Comparison of ENCODE assay signal across 9 cellular contexts in genomic region chr10:95229724-95230627, GRCh38. TPM values are rescaled to one million over a fixed set of nuclear protein-coding genes. Genes with fewer than 3 reads are reported as not detected.
DNase-seq lines count a peak whose midpoint lies in the region; ATAC-seq, FAIRE-seq and TF ChIP-seq lines count a peak whose summit lies in the region.
"Had no signal": no experiment of that assay in that cellular context is flagged by ENCODE, and none has a peak within 500 bp of the region (broad histone marks: within the 10 kb centered on the region; RNA-seq: fewer than 3 reads in every experiment).

No MANE protein-coding gene starts in this region.

- H3K9ac ChIP-seq in SK-N-SH, result peak overlapping the region; percentile 79
- no peak overlapping the region for H3K9ac ChIP-seq in MM.1S (ENCODE audit: low read length)

- peaks cover 5 to 15% of the 10 kb centered on the region in 2 experiments; a peak in 3 of 4 replicates for H3K4me1 ChIP-seq in SK-N-SH (ENCODE audit: control insufficient read depth in 1 of 2, insufficient read depth in 2 of 2, low read depth in 1 of 2, low read length in 1 of 2)
- H3K4me1 ChIP-seq in prostate gland (replicated peaks), result no peaks in the 10 kb centered on the region
- H3K4me1 ChIP-seq in MM.1S (ENCODE audit: low read length), result no peaks in the 10 kb centered on the region
- H3K4me1 ChIP-seq: psoas muscle had no signal

- no peaks in the 10 kb centered on the region for H3K27me3 ChIP-seq in GM06990 (replicated peaks; ENCODE audit: control insufficient read depth, insufficient read depth, low read length)
- H3K27me3 ChIP-seq in SK-N-SH (ENCODE audit: insufficient read depth), result no peaks in the 10 kb centered on the region
- H3K27me3 ChIP-seq in prostate gland (replicated peaks; ENCODE audit: insufficient read depth), result no peaks in the 10 kb centered on the region
- H3K27me3 ChIP-seq in MM.1S (replicated peaks; ENCODE audit: insufficient read depth, low read length), result no peaks in the 10 kb centered on the region

- H3K4me3 ChIP-seq in GM06990 (replicated peaks; ENCODE audit: low read depth, low read length) (peak overlapping the region; percentile 80), SK-N-SH (ENCODE audit: low read depth in 2 of 2, low read length in 1 of 2) (peak overlapping the region; percentile 1 to 31; a peak in 1 of 4 replicates), fibroblast of pulmonary artery (replicated peaks; ENCODE audit: low read depth, low read length) (no peak overlapping the region), prostate gland (peak overlapping the region; percentile 35), MM.1S (ENCODE audit: low read length) (no peak overlapping the region)

- peak overlapping the region; percentile 82 to 99 for H3K27ac ChIP-seq in SK-N-SH (ENCODE audit: low read depth in 2 of 2, low read length in 1 of 2)
- H3K27ac ChIP-seq in prostate gland, result no peak overlapping the region
- no peak overlapping the region for H3K27ac ChIP-seq in MM.1S (ENCODE audit: low read length)
- H3K27ac ChIP-seq: psoas muscle had no signal

- TF ChIP-seq EP300 in SK-N-SH (IDR thresholded peaks at IDR 0.05; ENCODE audit: borderline replicate concordance in 1 of 2, low read depth in 1 of 2, low read length in 1 of 2), result peak; percentile 13 to 96; a peak in 1 of 4 replicates

- DNase-seq in GM06990 (ENCODE audit: extremely low read depth, insufficient read length), result no peak
- no peak for DNase-seq in SK-N-SH
- peak; percentile 94 for DNase-seq in fibroblast of pulmonary artery (ENCODE audit: low read depth)
- DNase-seq in prostate gland (ENCODE audit: low spot score), result no peak
- DNase-seq in MM.1S, result no peak
- no peak for DNase-seq in frontal cortex (ENCODE audit: low spot score in 2 of 2)

- H4K20me1 ChIP-seq in SK-N-SH (ENCODE audit: insufficient read depth) (no peaks in the 10 kb centered on the region), MM.1S (ENCODE audit: insufficient read depth, low read length) (no peaks in the 10 kb centered on the region)

- ATAC-seq in HG03442 (IDR thresholded peaks at IDR 0.05; ENCODE audit: unreplicated experiment) (no peak), HG03460 (IDR thresholded peaks at IDR 0.05; ENCODE audit: unreplicated experiment) (no peak)

- H3F3A ChIP-seq in SK-N-SH (replicated peaks; ENCODE audit: insufficient read depth) (peaks cover 33% of the 10 kb centered on the region), MM.1S (ENCODE audit: insufficient read depth, low read length) (no peaks in the 10 kb centered on the region)

- intact Hi-C loops in prostate gland (cut with DNase I), result no loop called here

- CTCF ChIA-PET in SK-N-SH (lab: Yijun Ruan, JAX), result interaction anchor here (0.7 to 2.2 kb wide), 6 partner anchors 13 to 68 kb away, joined by 3 to 7 read pairs (median 4); no protein-coding TSS in a partner anchor

- no peak for TF ChIP-seq POLR2A in prostate gland (IDR thresholded peaks at IDR 0.05)

- H3K36me3 ChIP-seq in GM06990 (ENCODE audit: control insufficient read depth, insufficient read depth, low read length) (peaks cover 14% of the 10 kb centered on the region), SK-N-SH (replicated peaks in 1 of 2; ENCODE audit: control insufficient read depth in 1 of 2, insufficient read depth in 2 of 2, low read length in 1 of 2) (peaks cover 0 to 3% of the 10 kb centered on the region in 2 experiments), prostate gland (no peaks in the 10 kb centered on the region), MM.1S (replicated peaks; ENCODE audit: insufficient read depth, low read length) (peaks cover 2% of the 10 kb centered on the region; the same call in 1 of the 2 replicates)

- FAIRE-seq in frontal cortex (lab: Jason Lieb, UNC), result no peak

- H3K4me2 ChIP-seq in SK-N-SH, result peak overlapping the region; percentile 74
- H3K4me2 ChIP-seq in MM.1S (ENCODE audit: low read depth, low read length), result no peak overlapping the region

- POLR2A ChIA-PET in SK-N-SH (lab: Yijun Ruan, JAX), result no interaction called here

- H3K9me3 ChIP-seq in SK-N-SH (no peaks in the 10 kb centered on the region), prostate gland (no peaks in the 10 kb centered on the region), MM.1S (replicated peaks; ENCODE audit: insufficient read depth, low read length) (no peaks in the 10 kb centered on the region)
- H3K9me3 ChIP-seq: psoas muscle had no signal

- no peak for TF ChIP-seq RAD21 in SK-N-SH (IDR thresholded peaks at IDR 0.05; ENCODE audit: low read length)

- no peak for TF ChIP-seq CTCF in GM06990 (IDR thresholded peaks at IDR 0.05; ENCODE audit: insufficient read depth, low read length, poor library complexity, severe bottlenecking)
- no peak for TF ChIP-seq CTCF in SK-N-SH (IDR thresholded peaks at IDR 0.05)
- no peak for TF ChIP-seq CTCF in fibroblast of pulmonary artery (IDR thresholded peaks at IDR 0.05; ENCODE audit: low read length, missing control alignments)
- no peak for TF ChIP-seq CTCF in prostate gland (IDR thresholded peaks at IDR 0.05)
- TF ChIP-seq CTCF in MM.1S (IDR thresholded peaks at IDR 0.05; ENCODE audit: low read length), result no peak

- H3K79me2 ChIP-seq in SK-N-SH (ENCODE audit: insufficient read depth) (no peaks in the 10 kb centered on the region), MM.1S (ENCODE audit: low read length) (no peaks in the 10 kb centered on the region)

- no peaks in the 10 kb centered on the region for H3K9me2 ChIP-seq in SK-N-SH
- no peaks in the 10 kb centered on the region for H3K9me2 ChIP-seq in MM.1S (replicated peaks; ENCODE audit: insufficient read depth, low read length)

- WGBS in SK-N-SH (ENCODE audit: low lambda C conversion rate), result 58% methylated on average over 10 of the region's 10 CpGs
- 69% methylated on average over 10 of the region's 10 CpGs for WGBS in prostate gland

- H2AFZ ChIP-seq in SK-N-SH (ENCODE audit: low read depth), result no peak overlapping the region
- no peak overlapping the region for H2AFZ ChIP-seq in MM.1S (ENCODE audit: low read length)

TF ChIP-seq in SK-N-SH, 30 proteins besides CTCF, POLR2A, EP300 and RAD21 (continues in another document):
- TF ChIP-seq IRF3 (IDR thresholded peaks at IDR 0.05; ENCODE audit: low read depth, low read length) (no peak), MXI1 (IDR thresholded peaks at IDR 0.05; ENCODE audit: low read depth, low read length) (no peak), SIN3A (IDR thresholded peaks at IDR 0.05; ENCODE audit: borderline replicate concordance, low read depth, low read length) (peak; percentile 71; the same call in 1 of the 2 replicates), GABPA (IDR thresholded peaks at IDR 0.05; ENCODE audit: low read depth) (no peak), TAF1 (IDR thresholded peaks at IDR 0.05; ENCODE audit: borderline replicate concordance, low read depth, low read length) (no peak), FOXM1 (IDR thresholded peaks at IDR 0.05; ENCODE audit: low read depth) (peak; percentile 87; the same call in 1 of the 2 replicates), TCF12 (IDR thresholded peaks at IDR 0.05) (peak; percentile 96), YY1 (IDR thresholded peaks at IDR 0.05; ENCODE audit: low read depth) (peak; percentile 62; the same call in 1 of the 2 replicates), NRF1 (IDR thresholded peaks at IDR 0.05; ENCODE audit: low read depth, low read length) (no peak), TEAD4 (IDR thresholded peaks at IDR 0.05; ENCODE audit: borderline replicate concordance, insufficient read depth) (peak; percentile 98), NFIC (IDR thresholded peaks at IDR 0.05; ENCODE audit: borderline replicate concordance) (peak; percentile 78), MEF2A (IDR thresholded peaks at IDR 0.05; ENCODE audit: borderline replicate concordance, low read depth) (peak; percentile 25; the same call in 1 of the 2 replicates), RXRA (IDR thresholded peaks at IDR 0.05; ENCODE audit: borderline replicate concordance, low read depth) (peak; percentile 93), JUND (IDR thresholded peaks at IDR 0.05) (peak; percentile 88), USF2 (IDR thresholded peaks at IDR 0.05; ENCODE audit: borderline replicate concordance, low read depth, low read length) (no peak), FOSL2 (IDR thresholded peaks at IDR 0.05; ENCODE audit: borderline replicate concordance, low read depth) (peak; percentile 90), USF1 (IDR thresholded peaks at IDR 0.05; ENCODE audit: borderline replicate concordance, low read depth) (peak; percentile 24; the same call in 1 of the 2 replicates), POLR2AphosphoS5 (IDR thresholded peaks at IDR 0.05; ENCODE audit: low read depth, low read length) (peak; percentile 70; the same call in 1 of the 2 replicates)

RNA-seq across cellular contexts. Expression of gene ACSM6, which starts 35.9 kb away (rescaled TPM):
- not detected in 2 replicates for polyA plus RNA-seq in SK-N-SH (2012; rRNA removed)
- polyA plus RNA-seq in SK-N-SH (2012; cell fraction: cytosol; rRNA removed), result not detected in 2 replicates
- not detected in 2 replicates for polyA plus RNA-seq in SK-N-SH (2012; cell fraction: nucleus; rRNA removed)
- total RNA-seq in prostate gland (not detected), frontal cortex (not detected)
- total RNA-seq: psoas muscle had no signal
- polyA plus RNA-seq: psoas muscle had no signal

Comparison
In these comparisons a context has a peak if more than half of its experiments do, and no peak if none do; other contexts are left out.
1. H3K4me3 ChIP-seq: peak in GM06990 (single experiment), SK-N-SH (2 of 2) and prostate gland (2 of 2); none in fibroblast of pulmonary artery (single experiment) and MM.1S (single experiment).
2. H3K27ac ChIP-seq: peak in SK-N-SH (2 of 2); none in prostate gland (0 of 2) and MM.1S (single experiment).